25 cellular contexts compared by ENCODE assay signal in genomic region chr10:102850025-102850518, GRCh38. TPM values are rescaled to one million over a fixed set of nuclear protein-coding genes. Genes with fewer than 3 reads are reported as not detected.
DNase-seq lines count a peak whose midpoint lies in the region; ATAC-seq, FAIRE-seq and TF ChIP-seq lines count a peak whose summit lies in the region.
"Had no signal": no experiment of that assay in that cellular context is flagged by ENCODE, and none has a peak within 500 bp of the region (broad histone marks: within the 10 kb centered on the region; RNA-seq: fewer than 3 reads in every experiment).

No MANE protein-coding gene starts in this region.

- no peaks in the 10 kb centered on the region for H3K4me1 ChIP-seq in breast epithelium
- H3K4me1 ChIP-seq in mammary epithelial cell (ENCODE audit: insufficient read depth, low read length), result peaks cover 3% of the 10 kb centered on the region
- peaks cover 7% of the 10 kb centered on the region for H3K4me1 ChIP-seq in keratinocyte (ENCODE audit: control insufficient read depth, extremely low read depth, insufficient read depth, low read length)
- H3K4me1 ChIP-seq in upper lobe of right lung, result peaks cover 7% of the 10 kb centered on the region
- H3K4me1 ChIP-seq: Caco-2 had no signal

- no peak overlapping the region for H3K4me3 Mint-ChIP-seq in MCF 10A (ENCODE audit: unreplicated experiment)
- H3K4me3 Mint-ChIP-seq: CD4-positive, alpha-beta T cell had no signal

- no peaks in the 10 kb centered on the region for H4K20me1 ChIP-seq in mammary epithelial cell (ENCODE audit: insufficient read depth, low read length)
- H4K20me1 ChIP-seq in keratinocyte (ENCODE audit: control insufficient read depth, extremely low read depth, insufficient read depth, low read length), result no peaks in the 10 kb centered on the region

- in situ Hi-C loops in mammary epithelial cell (cut with MboI; ENCODE audit: low sequenced_read_pairs in 2 of 2), result no loop called here

- H3K9ac ChIP-seq in mammary epithelial cell (ENCODE audit: insufficient read depth, low read length), result no peak overlapping the region
- no peak overlapping the region for H3K9ac ChIP-seq in keratinocyte (ENCODE audit: control insufficient read depth, extremely low read depth, insufficient read depth, low read length)
- H3K9ac ChIP-seq: KMS-11 had no signal

- no peaks in the 10 kb centered on the region for H3K36me3 Mint-ChIP-seq in MCF 10A (ENCODE audit: insufficient read depth, unreplicated experiment)

- no peak overlapping the region for H3K4me2 ChIP-seq in mammary epithelial cell (ENCODE audit: insufficient read depth, low read depth, low read length)
- H3K4me2 ChIP-seq in keratinocyte (ENCODE audit: control insufficient read depth, extremely low read depth, insufficient read depth, low read depth, low read length), result no peak overlapping the region
- H3K4me2 ChIP-seq: KMS-11 had no signal

- no peaks in the 10 kb centered on the region for H3K9me3 Mint-ChIP-seq in MCF 10A (ENCODE audit: unreplicated experiment)
- H3K9me3 Mint-ChIP-seq: CD4-positive, alpha-beta T cell had no signal

- DNase-seq in MCF 10A (ENCODE audit: unreplicated experiment) (peak; percentile 21), breast epithelium (ENCODE audit: low spot score in 2 of 2) (no peak), mammary epithelial cell (peak; percentile 46), keratinocyte (ENCODE audit: low read depth, low spot score) (peak; percentile 66), upper lobe of right lung (no peak), EL (no peak), NCI-H82 treated with DMSO at 0.1 percent for 48 hours (lab: John Stamatoyannopoulos, UW; ENCODE audit: unreplicated experiment) (no peak), NCI-H187 treated with DMSO at 0.1 percent for 48 hours (lab: John Stamatoyannopoulos, UW) (no peak)
- DNase-seq: Caco-2; CD4-positive, alpha-beta T cell; DMS153; NCI-H1092 treated with DMSO at 0.1 percent for 48 hours; NCI-H1694 treated with DMSO at 0.1 percent for 48 hours; NCI-H345; NCI-H524 treated with DMSO at 0.1 percent for 48 hours; PC-3; RPMI8226; SIG-M5 had no signal

- no peaks in the 10 kb centered on the region for H3K27me3 Mint-ChIP-seq in MCF 10A (ENCODE audit: insufficient read depth, unreplicated experiment)
- H3K27me3 Mint-ChIP-seq: CD4-positive, alpha-beta T cell had no signal

- FAIRE-seq in keratinocyte (lab: Jason Lieb, UNC), result peak; percentile 60
- FAIRE-seq: GM12891, GM18507, H1 had no signal

- TF ChIP-seq CTCF in MCF 10A (IDR thresholded peaks at IDR 0.05; ENCODE audit: unreplicated experiment) (no peak), breast epithelium (IDR thresholded peaks at IDR 0.05) (no peak), mammary epithelial cell (conservative IDR thresholded peaks at IDR 0.05 in 1 of 2, IDR thresholded peaks at IDR 0.05 in 1 of 2; ENCODE audit: extremely low read depth in 1 of 2, insufficient read depth in 1 of 2, low read depth in 1 of 2, low read length in 2 of 2) (no peak), keratinocyte (optimal IDR thresholded peaks at IDR 0.05 in 1 of 3, IDR thresholded peaks at IDR 0.05 in 1 of 3, conservative IDR thresholded peaks at IDR 0.05 in 1 of 3; ENCODE audit: extremely low read depth in 1 of 3, insufficient read depth in 2 of 3, low read length in 3 of 3) (no peak), upper lobe of right lung (IDR thresholded peaks at IDR 0.05) (no peak)

- no peak overlapping the region for H3K4me3 ChIP-seq in breast epithelium
- no peak overlapping the region for H3K4me3 ChIP-seq in mammary epithelial cell (replicated peaks in 1 of 3; ENCODE audit: insufficient read depth in 1 of 3, low read depth in 2 of 3, low read length in 3 of 3)
- H3K4me3 ChIP-seq in keratinocyte (ENCODE audit: control insufficient read depth in 2 of 3, extremely low read depth in 1 of 3, insufficient read depth in 2 of 3, low read depth in 1 of 3, low read length in 3 of 3), result no peak overlapping the region
- H3K4me3 ChIP-seq in upper lobe of right lung, result no peak overlapping the region

- H3K9me3 ChIP-seq in breast epithelium (no peaks in the 10 kb centered on the region), mammary epithelial cell (replicated peaks; ENCODE audit: insufficient read depth, low read length) (no peaks in the 10 kb centered on the region), keratinocyte (ENCODE audit: control insufficient read depth, low read depth, low read length) (no peaks in the 10 kb centered on the region), upper lobe of right lung (no peaks in the 10 kb centered on the region)

- CTCF ChIA-PET in MCF 10A (lab: Yijun Ruan, JAX) (interaction anchor here (0.7 to 1.5 kb wide), 2 partner anchors 8 to 52 kb away, joined by 4 to 5 read pairs; no protein-coding TSS in a partner anchor), mammary epithelial cell (lab: Charles Lee; ENCODE audit: low non-redundant PET) (no interaction called here)

- H3K36me3 ChIP-seq in breast epithelium (no peaks in the 10 kb centered on the region), mammary epithelial cell (ENCODE audit: insufficient read depth, low read length) (no peaks in the 10 kb centered on the region), keratinocyte (ENCODE audit: control insufficient read depth in 2 of 2, extremely low read depth in 1 of 2, insufficient read depth in 2 of 2, low read length in 2 of 2) (no peaks in the 10 kb centered on the region), upper lobe of right lung (no peaks in the 10 kb centered on the region)

- no peak overlapping the region for H3K27ac Mint-ChIP-seq in MCF 10A (ENCODE audit: low read depth, unreplicated experiment)
- H3K27ac Mint-ChIP-seq: CD4-positive, alpha-beta T cell had no signal

- peaks cover 5% of the 10 kb centered on the region for H3K4me1 Mint-ChIP-seq in MCF 10A (ENCODE audit: insufficient read depth, unreplicated experiment)

- TF ChIP-seq POLR2A in breast epithelium (IDR thresholded peaks at IDR 0.05), result no peak

- H3K79me2 ChIP-seq in mammary epithelial cell (ENCODE audit: insufficient read depth, low read length) (no peaks in the 10 kb centered on the region), keratinocyte (ENCODE audit: control insufficient read depth, insufficient read depth, low read length) (no peaks in the 10 kb centered on the region)

- H3K27ac ChIP-seq in breast epithelium, result no peak overlapping the region
- no peak overlapping the region for H3K27ac ChIP-seq in mammary epithelial cell (ENCODE audit: insufficient read depth, low read depth, low read length)
- H3K27ac ChIP-seq in keratinocyte (ENCODE audit: control insufficient read depth, insufficient read depth, low read length), result no peak overlapping the region
- H3K27ac ChIP-seq in upper lobe of right lung, result no peak overlapping the region
- H3K27ac ChIP-seq: KMS-11 had no signal

- intact Hi-C loops in MCF 10A (cut with micrococcal nuclease) (no loop called here), breast epithelium (cut with DNase I; ENCODE audit: low total_unique reads) (no loop called here), mammary epithelial cell (cut with micrococcal nuclease) (no loop called here), upper lobe of right lung (cut with DNase I) (no loop called here)

- BruUV-seq in MCF 10A (replicated peaks; lab: Mats Ljungman, UMichigan) (no TSS peak), mammary epithelial cell (replicated peaks; lab: Mats Ljungman, UMichigan) (no TSS peak)

- no peaks in the 10 kb centered on the region for H3K9me1 ChIP-seq in keratinocyte (ENCODE audit: control insufficient read depth, extremely low read depth, insufficient read depth, low read length)

- POLR2A ChIA-PET in MCF 10A (lab: Yijun Ruan, JAX), result interaction anchor here (1.2 kb wide), 1 partner anchor 85 kb away, joined by 3 read pairs; no protein-coding TSS in a partner anchor

- H2AFZ ChIP-seq in mammary epithelial cell (ENCODE audit: low read depth, low read length), result no peak overlapping the region
- no peak overlapping the region for H2AFZ ChIP-seq in keratinocyte (ENCODE audit: control insufficient read depth, low read length)

- dilution Hi-C loops in mammary epithelial cell (cut with HindIII; ENCODE audit: low sequenced_read_pairs), result no loop called here
- dilution Hi-C loops in keratinocyte (cut with MboI; ENCODE audit: extremely low pct_ligation_motif_present, low sequenced_read_pairs), result no loop called here

- ATAC-seq in upper lobe of right lung, result peak; percentile 15
- ATAC-seq: PC-3, SK-N-SH treated with all-trans-retinoic acid at 6 μM for 48 hours had no signal

- WGBS in mammary epithelial cell (ENCODE audit: low coverage, missing lambda C conversion rate), result 78% methylated on average over 9 of the region's 9 CpGs

- H3K27me3 ChIP-seq in breast epithelium (no peaks in the 10 kb centered on the region), mammary epithelial cell (ENCODE audit: insufficient read depth, low read length) (no peaks in the 10 kb centered on the region), keratinocyte (ENCODE audit: control insufficient read depth, extremely low read depth, insufficient read depth, low read length) (no peaks in the 10 kb centered on the region), upper lobe of right lung (no peaks in the 10 kb centered on the region)

RNA-seq across cellular contexts. Expression of gene BORCS7, which starts 4.0 kb away (rescaled TPM):
- total RNA-seq in MCF 10A (2022), result 13.1 and 18.0 TPM in 2 replicates
- 10 to 100 TPM; 44.8 to 73.5 (median 61.0) TPM for total RNA-seq in breast epithelium
- 10 to 100 TPM; 10.8 to 18.3 TPM for total RNA-seq in mammary epithelial cell
- polyA plus RNA-seq in mammary epithelial cell, result 17.2 TPM
- 3.2 TPM for polyA minus RNA-seq in mammary epithelial cell
- polyA plus RNA-seq in keratinocyte, result 19.8 to 25.9 TPM (median 24.4 TPM) in 3 replicates
- 10.3 TPM for polyA plus RNA-seq in keratinocyte (2011; ENCODE audit: low read depth)
- polyA plus RNA-seq in keratinocyte (2011; cell fraction: cytosol; rRNA removed), result 27.1 and 31.2 TPM in 2 replicates
- polyA plus RNA-seq in keratinocyte (2011; cell fraction: nucleus; rRNA removed), result 13.2 and 14.6 TPM in 2 replicates
- polyA plus RNA-seq in keratinocyte (2012; ENCODE audit: low replicate concordance), result 8.4 and 10.4 TPM in 2 replicates
- polyA minus RNA-seq in keratinocyte, result 1.6 to 9.0 TPM (median 8.7 TPM) in 3 replicates
- polyA minus RNA-seq in keratinocyte (2011; cell fraction: cytosol; rRNA and poly(A)+ RNA removed), result 11.3 TPM
- polyA minus RNA-seq in keratinocyte (2011; cell fraction: nucleus; rRNA and poly(A)+ RNA removed), result 4.0 and 5.8 TPM in 2 replicates
- 22.1 TPM for total RNA-seq in upper lobe of right lung

RNA-seq across cellular contexts. Expression of gene CYP17A1, which starts 12.9 kb away (rescaled TPM):
- total RNA-seq in MCF 10A (2022) (not detected in 2 replicates), breast epithelium (not detected), mammary epithelial cell (not detected), upper lobe of right lung (1.9 TPM)
- polyA plus RNA-seq in mammary epithelial cell (not detected), keratinocyte (not detected in 3 replicates)
- polyA minus RNA-seq in mammary epithelial cell (not detected), keratinocyte (not detected in 3 replicates)
- not detected for polyA plus RNA-seq in keratinocyte (2011; ENCODE audit: low read depth)
- polyA plus RNA-seq in keratinocyte (2011; cell fraction: cytosol; rRNA removed), result not detected in 2 replicates
- not detected in 2 replicates for polyA plus RNA-seq in keratinocyte (2011; cell fraction: nucleus; rRNA removed)
- not detected in 2 replicates for polyA plus RNA-seq in keratinocyte (2012; ENCODE audit: low replicate concordance)
- not detected for polyA minus RNA-seq in keratinocyte (2011; cell fraction: cytosol; rRNA and poly(A)+ RNA removed)
- not detected in 2 replicates for polyA minus RNA-seq in keratinocyte (2011; cell fraction: nucleus; rRNA and poly(A)+ RNA removed)
- total RNA-seq: A172; Caco-2; CD4-positive, alpha-beta T cell; H1; PC-3 had no signal
- polyA plus RNA-seq: BJ, H1 had no signal

RNA-seq across cellular contexts. Expression of gene AS3MT, which starts 19.2 kb away (rescaled TPM):
- total RNA-seq in MCF 10A (2022), result 0.25 and 0.26 TPM in 2 replicates
- 1 to 10 TPM; 3.7 to 5.6 (median 5.2) TPM for total RNA-seq in breast epithelium
- total RNA-seq in mammary epithelial cell, result 1 to 10 TPM; 1.7 to 4.2 TPM
- 2.1 TPM for polyA plus RNA-seq in mammary epithelial cell
- polyA minus RNA-seq in mammary epithelial cell, result 1.2 TPM
- polyA plus RNA-seq in keratinocyte, result 0.80 to 2.0 TPM (median 0.85 TPM) in 3 replicates
- 1.2 TPM for polyA plus RNA-seq in keratinocyte (2011; ENCODE audit: low read depth)
- 0.39 and 0.49 TPM in 2 replicates for polyA plus RNA-seq in keratinocyte (2011; cell fraction: cytosol; rRNA removed)
- polyA plus RNA-seq in keratinocyte (2011; cell fraction: nucleus; rRNA removed), result 0.38 TPM in 1 of 2 replicates, not detected in the other
- 1.5 and 1.9 TPM in 2 replicates for polyA plus RNA-seq in keratinocyte (2012; ENCODE audit: low replicate concordance)
- polyA minus RNA-seq in keratinocyte, result 0.64 to 0.98 TPM in 2 of 3 replicates, not detected in the other
- not detected for polyA minus RNA-seq in keratinocyte (2011; cell fraction: cytosol; rRNA and poly(A)+ RNA removed)
- polyA minus RNA-seq in keratinocyte (2011; cell fraction: nucleus; rRNA and poly(A)+ RNA removed), result not detected in 2 replicates
- 2.5 TPM for total RNA-seq in upper lobe of right lung

Comparison
In these comparisons a context has a peak if more than half of its experiments do, and no peak if none do; other contexts are left out.
1. DNase-seq: peak in MCF 10A (single experiment), mammary epithelial cell (single experiment) and keratinocyte (single experiment); none in breast epithelium (0 of 2), upper lobe of right lung (single experiment), EL (single experiment), NCI-H82 treated with DMSO at 0.1 percent for 48 hours (single experiment) and NCI-H187 treated with DMSO at 0.1 percent for 48 hours (single experiment).